In genomic region chr1:31797216-31797615, GRCh38 we compare ENCODE assay signal across 17 cellular contexts. TPM values are rescaled to one million over a fixed set of nuclear protein-coding genes. Genes with fewer than 3 reads are reported as not detected.
DNase-seq lines count a peak whose midpoint lies in the region; ATAC-seq and TF ChIP-seq lines count a peak whose summit lies in the region.
"Had no signal": no experiment of that assay in that cellular context is flagged by ENCODE, and none has a peak within 500 bp of the region (broad histone marks: within the 10 kb centered on the region; RNA-seq: fewer than 3 reads in every experiment).

No MANE protein-coding gene starts in this region.

- no peak overlapping the region for H3K27ac ChIP-seq in suprapubic skin
- H3K27ac ChIP-seq: adrenal gland had no signal

- in situ Hi-C loops in astrocyte of the cerebellum (cut with HindIII; ENCODE audit: low sequenced_read_pairs): loop anchor here (25.0 kb wide), 1 partner anchor 165 kb away; no protein-coding TSS in a partner anchor

- 89% methylated on average over 5 of the region's 5 CpGs for WGBS in suprapubic skin

- TF ChIP-seq CTCF in astrocyte of the cerebellum (IDR thresholded peaks at IDR 0.05; ENCODE audit: low read depth, low read length, missing control alignments): no peak
- no peak for TF ChIP-seq CTCF in glutamatergic neuron (IDR thresholded peaks at IDR 0.05; ENCODE audit: partially characterized antibody, unreplicated experiment)
- no peak for TF ChIP-seq CTCF in suprapubic skin (IDR thresholded peaks at IDR 0.05)
- no peak for TF ChIP-seq CTCF in BE2C (IDR thresholded peaks at IDR 0.05; ENCODE audit: low read depth, low read length)

- no peaks in the 10 kb centered on the region for H3K27me3 Mint-ChIP-seq in activated T-cell treated with anti-CD3 and anti-CD28 coated beads, Interleukin-2, amount 50 U/mL, for 24 hours
- H3K27me3 Mint-ChIP-seq in activated T-cell treated with anti-CD3 and anti-CD28 coated beads, Interleukin-2, amount 50 U/mL, for 4 hours (ENCODE audit: low read depth): peaks cover 4% of the 10 kb centered on the region
- peaks cover 9% of the 10 kb centered on the region for H3K27me3 Mint-ChIP-seq in glutamatergic neuron (ENCODE audit: unreplicated experiment)

- H3K4me1 Mint-ChIP-seq in activated T-cell treated with anti-CD3 and anti-CD28 coated beads, Interleukin-2, amount 50 U/mL, for 24 hours (ENCODE audit: low read depth): peaks cover 9% of the 10 kb centered on the region
- H3K4me1 Mint-ChIP-seq in activated T-cell treated with anti-CD3 and anti-CD28 coated beads, Interleukin-2, amount 50 U/mL, for 4 hours (ENCODE audit: low read depth): peaks cover 2% of the 10 kb centered on the region
- no peaks in the 10 kb centered on the region for H3K4me1 Mint-ChIP-seq in glutamatergic neuron (ENCODE audit: low read depth, unreplicated experiment)

- no peak for TF ChIP-seq POLR2A in suprapubic skin (IDR thresholded peaks at IDR 0.05)

- H3K4me3 Mint-ChIP-seq in activated T-cell treated with anti-CD3 and anti-CD28 coated beads, Interleukin-2, amount 50 U/mL, for 24 hours: no peak overlapping the region
- H3K4me3 Mint-ChIP-seq in activated T-cell treated with anti-CD3 and anti-CD28 coated beads, Interleukin-2, amount 50 U/mL, for 4 hours: no peak overlapping the region
- H3K4me3 Mint-ChIP-seq in glutamatergic neuron (ENCODE audit: unreplicated experiment): no peak overlapping the region
- H3K4me3 Mint-ChIP-seq: activated CD4-positive, alpha-beta memory T cell treated with anti-CD3 and anti-CD28 coated beads for 36 hours; T-cell; type B pancreatic cell had no signal

- no peaks in the 10 kb centered on the region for H3K9me3 ChIP-seq in suprapubic skin
- H3K9me3 ChIP-seq in BE2C: no peaks in the 10 kb centered on the region
- H3K9me3 ChIP-seq: adrenal gland had no signal

- H3K27me3 ChIP-seq in suprapubic skin (peaks cover 11% of the 10 kb centered on the region), BE2C (no peaks in the 10 kb centered on the region)

- no peak for TF ChIP-seq EP300 in suprapubic skin (IDR thresholded peaks at IDR 0.05)

- H3K36me3 Mint-ChIP-seq in activated T-cell treated with anti-CD3 and anti-CD28 coated beads, Interleukin-2, amount 50 U/mL, for 24 hours (ENCODE audit: low read depth): no peaks in the 10 kb centered on the region
- H3K36me3 Mint-ChIP-seq in activated T-cell treated with anti-CD3 and anti-CD28 coated beads, Interleukin-2, amount 50 U/mL, for 4 hours (ENCODE audit: insufficient read depth): no peaks in the 10 kb centered on the region
- H3K36me3 Mint-ChIP-seq in glutamatergic neuron (ENCODE audit: unreplicated experiment): no peaks in the 10 kb centered on the region
- H3K36me3 Mint-ChIP-seq: activated CD4-positive, alpha-beta memory T cell treated with anti-CD3 and anti-CD28 coated beads for 36 hours; naive thymus-derived CD8-positive, alpha-beta T cell; T-cell; type B pancreatic cell had no signal

- DNase-seq in activated T-cell treated with anti-CD3 and anti-CD28 coated beads, Interleukin-2, amount 50 U/mL, for 24 hours: peak; percentile 20
- DNase-seq in activated T-cell treated with anti-CD3 and anti-CD28 coated beads, Interleukin-2, amount 50 U/mL, for 4 hours: no peak
- DNase-seq in astrocyte of the cerebellum (ENCODE audit: low read depth): no peak
- DNase-seq in glutamatergic neuron: peak; percentile 4
- DNase-seq in suprapubic skin (ENCODE audit: low spot score in 2 of 2): peak; percentile 13 to 20
- no peak for DNase-seq in BE2C
- no peak for DNase-seq in NCI-H1417 (lab: John Stamatoyannopoulos, UW)
- DNase-seq: naive thymus-derived CD8-positive, alpha-beta T cell; NCI-H146; NK-92 treated with Interleukin-12 subunit alpha and Interleukin-12 subunit beta, amount 100 ng/mL, for 24 hours; stimulated activated naive CD4-positive, alpha-beta T cell; T-cell had no signal

- H3K36me3 ChIP-seq in suprapubic skin: no peaks in the 10 kb centered on the region
- no peaks in the 10 kb centered on the region for H3K36me3 ChIP-seq in BE2C
- H3K36me3 ChIP-seq: adrenal gland had no signal

- H3K27ac Mint-ChIP-seq in activated T-cell treated with anti-CD3 and anti-CD28 coated beads, Interleukin-2, amount 50 U/mL, for 24 hours: no peak overlapping the region
- no peak overlapping the region for H3K27ac Mint-ChIP-seq in glutamatergic neuron (ENCODE audit: unreplicated experiment)
- H3K27ac Mint-ChIP-seq: activated CD4-positive, alpha-beta memory T cell treated with anti-CD3 and anti-CD28 coated beads for 36 hours; T-cell; type B pancreatic cell had no signal

- H3K4me1 ChIP-seq in suprapubic skin (peaks cover 7% of the 10 kb centered on the region), BE2C (no peaks in the 10 kb centered on the region)
- H3K4me1 ChIP-seq: adrenal gland had no signal

- no peak for ATAC-seq in activated T-cell treated with anti-CD3 and anti-CD28 coated beads, Interleukin-2, amount 50 U/mL, for 4 hours
- no peak for ATAC-seq in GM18870 (IDR thresholded peaks at IDR 0.05; ENCODE audit: unreplicated experiment)
- ATAC-seq: naive thymus-derived CD8-positive, alpha-beta T cell; T-cell had no signal

- H3K4me3 ChIP-seq in astrocyte of the cerebellum (ENCODE audit: low read depth, low read length) (peak overlapping the region; percentile 54), suprapubic skin (no peak overlapping the region), BE2C (ENCODE audit: low read depth, low read length) (no peak overlapping the region)
- H3K4me3 ChIP-seq: adrenal gland, lung had no signal

- H3K9me3 Mint-ChIP-seq in activated T-cell treated with anti-CD3 and anti-CD28 coated beads, Interleukin-2, amount 50 U/mL, for 24 hours: no peaks in the 10 kb centered on the region
- no peaks in the 10 kb centered on the region for H3K9me3 Mint-ChIP-seq in activated T-cell treated with anti-CD3 and anti-CD28 coated beads, Interleukin-2, amount 50 U/mL, for 4 hours
- peaks cover 2% of the 10 kb centered on the region for H3K9me3 Mint-ChIP-seq in glutamatergic neuron (ENCODE audit: unreplicated experiment)
- H3K9me3 Mint-ChIP-seq: activated CD4-positive, alpha-beta memory T cell treated with anti-CD3 and anti-CD28 coated beads for 36 hours; naive thymus-derived CD8-positive, alpha-beta T cell; T-cell; type B pancreatic cell had no signal

RNA-seq across cellular contexts. Expression of gene SPOCD1, which starts 18.6 kb away (rescaled TPM):
- under 1 TPM in 1 of 3 donors, not detected in 2; 0.14 TPM for total RNA-seq in activated T-cell treated with anti-CD3 and anti-CD28 coated beads, Interleukin-2, amount 50 U/mL, for 4 hours
- 0.74 TPM for total RNA-seq in glutamatergic neuron (ENCODE audit: unreplicated experiment)
- 1 to 10 TPM in 1 of 4 donors, not detected in 3; 3.2 TPM for total RNA-seq in suprapubic skin
- polyA plus RNA-seq in BE2C (2012; ENCODE audit: insufficient read depth, insufficient read length, low read depth): not detected
- total RNA-seq: T-cell had no signal
- polyA plus RNA-seq: naive thymus-derived CD8-positive, alpha-beta T cell had no signal

RNA-seq across cellular contexts. Expression of gene ADGRB2, which starts 33.1 kb away (rescaled TPM):
- total RNA-seq in activated T-cell treated with anti-CD3 and anti-CD28 coated beads, Interleukin-2, amount 50 U/mL, for 4 hours: under 1 TPM; 0.18 to 0.68 (median 0.65) TPM
- total RNA-seq in glutamatergic neuron (ENCODE audit: unreplicated experiment): 15.8 TPM
- total RNA-seq in suprapubic skin: 1 to 10 TPM; 1.4 to 6.0 (median 2.5) TPM
- polyA plus RNA-seq in BE2C (2012; ENCODE audit: insufficient read depth, insufficient read length, low read depth): 104 TPM

Comparison
In these comparisons a context has a peak if more than half of its experiments do, and no peak if none do; other contexts are left out.
1. DNase-seq: peak in activated T-cell treated with anti-CD3 and anti-CD28 coated beads, Interleukin-2, amount 50 U/mL, for 24 hours (single experiment), glutamatergic neuron (single experiment) and suprapubic skin (2 of 2); none in activated T-cell treated with anti-CD3 and anti-CD28 coated beads, Interleukin-2, amount 50 U/mL, for 4 hours (single experiment), astrocyte of the cerebellum (single experiment), BE2C (single experiment) and NCI-H1417 (0 of 3).